2 cellular contexts compared by ENCODE assay signal in genomic region chr7:100538348-100538653, GRCh38.
TF ChIP-seq lines count a peak whose summit lies in the region.

No MANE protein-coding gene starts in this region.

TF ChIP-seq in GM12878, 131 proteins besides CTCF, POLR2A, EP300 and RAD21:
- TF ChIP-seq NKRF (conservative IDR thresholded peaks at IDR 0.05), result no peak
- TF ChIP-seq USF1 (IDR thresholded peaks at IDR 0.05; ENCODE audit: borderline replicate concordance, extremely low read length, insufficient read depth, low read depth, low read length), result no peak
- no peak for TF ChIP-seq ZNF207 (IDR thresholded peaks at IDR 0.05; ENCODE audit: borderline replicate concordance)
- no peak for TF ChIP-seq RELA (IDR thresholded peaks at IDR 0.05; ENCODE audit: borderline replicate concordance, partially characterized antibody)
- TF ChIP-seq HDGF (IDR thresholded peaks at IDR 0.05), result no peak
- TF ChIP-seq RELB (IDR thresholded peaks at IDR 0.05; ENCODE audit: low read depth), result no peak
- no peak for TF ChIP-seq HSF1 (IDR thresholded peaks at IDR 0.05; ENCODE audit: low read depth, low read length)
- no peak for TF ChIP-seq TCF12 (IDR thresholded peaks at IDR 0.05; ENCODE audit: low read depth, low read length)
- TF ChIP-seq SIX5 (IDR thresholded peaks at IDR 0.05; ENCODE audit: low read depth, low read length, severe bottlenecking), result no peak

TF ChIP-seq in HEK293T, 16 proteins besides CTCF, POLR2A, EP300 and RAD21:
- no peak for TF ChIP-seq ARNT (IDR thresholded peaks at IDR 0.05)
- TF ChIP-seq PKNOX1 (IDR thresholded peaks at IDR 0.05), result no peak
- no peak for TF ChIP-seq FOXA1 (IDR thresholded peaks at IDR 0.05)
- no peak for TF ChIP-seq ZNF384 (IDR thresholded peaks at IDR 0.05)
- TF ChIP-seq HDGF (IDR thresholded peaks at IDR 0.05; ENCODE audit: borderline replicate concordance), result no peak
- no peak for TF ChIP-seq SP1 (IDR thresholded peaks at IDR 0.05)
- TF ChIP-seq LEF1 (IDR thresholded peaks at IDR 0.05; ENCODE audit: borderline replicate concordance), result no peak
- TF ChIP-seq CTBP1 (IDR thresholded peaks at IDR 0.05; ENCODE audit: borderline replicate concordance), result no peak
- no peak for TF ChIP-seq ELF4 (IDR thresholded peaks at IDR 0.05)
- no peak for TF ChIP-seq FOXM1 (IDR thresholded peaks at IDR 0.05; ENCODE audit: borderline replicate concordance)
- no peak for TF ChIP-seq NFRKB (IDR thresholded peaks at IDR 0.05)
- TF ChIP-seq FOXK2 (IDR thresholded peaks at IDR 0.05), result no peak
TF ChIP-seq in HEK293T: peak in this region for 0.
